ENCODE assay signal across 9 cellular contexts in the genomic region with DNA sequence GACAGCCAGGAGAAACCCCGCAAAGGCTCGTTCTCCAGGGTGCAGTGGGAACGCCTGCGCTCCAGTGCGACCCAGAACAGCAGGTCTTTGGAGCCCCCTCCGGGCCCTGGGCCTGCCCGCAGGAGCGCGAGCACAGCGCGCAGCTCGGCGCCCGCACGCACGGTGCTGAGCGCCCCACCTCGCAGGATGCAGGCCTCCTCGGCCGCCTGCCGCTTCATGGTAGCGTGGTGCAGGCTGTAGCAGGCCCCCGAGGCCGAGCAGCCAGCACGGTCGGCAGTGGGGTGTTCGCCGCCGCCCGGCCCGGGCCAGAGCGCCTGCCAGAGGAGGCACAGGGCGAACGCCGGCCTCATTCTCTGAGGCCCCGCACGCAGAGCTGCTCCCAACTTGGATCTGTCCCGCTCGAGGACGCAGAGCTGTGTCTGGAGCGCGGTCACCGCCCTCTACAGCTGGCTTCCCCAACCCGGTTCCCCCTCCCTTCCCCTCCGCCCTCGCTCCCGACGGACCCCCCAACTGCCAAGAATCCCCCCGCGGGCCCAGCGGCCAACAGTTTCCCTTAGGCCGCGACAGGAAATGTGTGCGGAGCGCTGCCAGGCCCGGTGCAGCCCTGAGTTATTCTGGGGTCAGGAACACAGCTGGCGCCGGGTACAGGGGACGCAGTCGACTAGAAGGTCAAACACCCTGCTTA. TPM values are rescaled to one million over a fixed set of nuclear protein-coding genes. Genes with fewer than 3 reads are reported as not detected.
A peak's percentile ranks its signal among the peaks of the same experiment; 100 is the strongest.
DNase-seq lines count a peak whose midpoint lies in the region; ATAC-seq and TF ChIP-seq lines count a peak whose summit lies in the region.
"Had no signal": no experiment of that assay in that cellular context is flagged by ENCODE, and none has a peak within 500 bp of the region (broad histone marks: within the 10 kb centered on the region; RNA-seq: fewer than 3 reads in every experiment).

A gene with protein sequence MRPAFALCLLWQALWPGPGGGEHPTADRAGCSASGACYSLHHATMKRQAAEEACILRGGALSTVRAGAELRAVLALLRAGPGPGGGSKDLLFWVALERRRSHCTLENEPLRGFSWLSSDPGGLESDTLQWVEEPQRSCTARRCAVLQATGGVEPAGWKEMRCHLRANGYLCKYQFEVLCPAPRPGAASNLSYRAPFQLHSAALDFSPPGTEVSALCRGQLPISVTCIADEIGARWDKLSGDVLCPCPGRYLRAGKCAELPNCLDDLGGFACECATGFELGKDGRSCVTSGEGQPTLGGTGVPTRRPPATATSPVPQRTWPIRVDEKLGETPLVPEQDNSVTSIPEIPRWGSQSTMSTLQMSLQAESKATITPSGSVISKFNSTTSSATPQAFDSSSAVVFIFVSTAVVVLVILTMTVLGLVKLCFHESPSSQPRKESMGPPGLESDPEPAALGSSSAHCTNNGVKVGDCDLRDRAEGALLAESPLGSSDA (minus strand): TSS at position 421 of the 685 bp plus-strand sequence. CDS start 71 bp downstream, at position 350.

- H3K4me2 ChIP-seq in OCI-LY7 (ENCODE audit: low read length), result no peak within 1 kb of the TSS

- no peaks in the 10 kb centered on the region for H3K4me1 ChIP-seq in OCI-LY7 (ENCODE audit: insufficient read depth, low read length, poor library complexity, severe bottlenecking)

- peak; percentile 67 for ATAC-seq in HG03354 (IDR thresholded peaks at IDR 0.05; ENCODE audit: poor library complexity, severe bottlenecking, unreplicated experiment)
- ATAC-seq in stimulated activated naive CD8-positive, alpha-beta T cell treated with anti-CD3 and anti-CD28 coated beads, Interleukin-15, Interleukin-2, amounts not matched to agents 100 U/mL and 50 U/mL, for 24 hours, result peak; percentile 78
- ATAC-seq: K562 had no signal

- H3K36me3 ChIP-seq in OCI-LY7 (ENCODE audit: insufficient read depth, low read length) (no peaks in the 10 kb centered on the region), MG63 (no peaks in the 10 kb centered on the region)

- H3K27ac ChIP-seq in layer of hippocampus (ENCODE audit: low read depth, low read length), result peak within 1 kb of the TSS; percentile 38
- no peak within 1 kb of the TSS for H3K27ac ChIP-seq in OCI-LY7 (ENCODE audit: low read depth, low read length, poor library complexity, severe bottlenecking)

- no peaks in the 10 kb centered on the region for H3K9me2 ChIP-seq in OCI-LY7 (ENCODE audit: insufficient read depth, low read length)

- POLR2A ChIA-PET in OCI-LY7 (lab: Charles Lee), result no interaction called here

- H3K27me3 ChIP-seq in layer of hippocampus (ENCODE audit: control insufficient read depth, insufficient read depth, low read length) (peaks cover 10% of the 10 kb centered on the region), MG63 (no peaks in the 10 kb centered on the region)

- DNase-seq in cardiac fibroblast (ENCODE audit: low read depth in 2 of 2) (no peak), foreskin melanocyte (no peak), OCI-LY7 (ENCODE audit: low spot score) (no peak), MG63 (no peak), dedifferentiated amniotic fluid mesenchymal stem cell (ENCODE audit: extremely low spot score) (no peak)
- DNase-seq in stimulated activated naive CD8-positive, alpha-beta T cell treated with anti-CD3 and anti-CD28 coated beads, Interleukin-15, Interleukin-2, amounts not matched to agents 100 U/mL and 50 U/mL, for 24 hours, result peak; percentile 15

- no peak within 1 kb of the TSS for H2AFZ ChIP-seq in OCI-LY7 (ENCODE audit: low read length)

- BruUV-seq in OCI-LY7 (replicated peaks; lab: Mats Ljungman, UMichigan), result no TSS peak

- CTCF ChIA-PET in OCI-LY7 (lab: Charles Lee; ENCODE audit: unreplicated experiment), result no interaction called here

- H3K4me3 ChIP-seq in cardiac fibroblast (replicated peaks in 1 of 2; ENCODE audit: low read depth in 2 of 2, low read length in 2 of 2) (peak within 1 kb of the TSS; percentile 47 to 56), OCI-LY7 (ENCODE audit: low read depth, low read length, poor library complexity, severe bottlenecking) (no peak within 1 kb of the TSS), MG63 (no peak within 1 kb of the TSS)
- H3K4me3 ChIP-seq: K562 had no signal

- 0 out of 2 replicates have a peak, but pooled peaks cover 3% of the 10 kb centered on the region for H3K9me3 ChIP-seq in OCI-LY7 (ENCODE audit: low read length)
- peaks cover 3% of the 10 kb centered on the region; the same call in 1 of the 2 replicates for H3K9me3 ChIP-seq in MG63

- no peaks in the 10 kb centered on the region for H4K20me1 ChIP-seq in OCI-LY7 (ENCODE audit: insufficient read depth, low read length)

- intact Hi-C loops in OCI-LY7 (cut with micrococcal nuclease; ENCODE audit: unreplicated experiment), result no loop called here

- no peaks in the 10 kb centered on the region for H3K79me2 ChIP-seq in OCI-LY7 (ENCODE audit: insufficient read depth, low read depth, low read length)

- TF ChIP-seq CTCF in cardiac fibroblast (IDR thresholded peaks at IDR 0.05; ENCODE audit: low read depth, low read length), result no peak
- no peak for TF ChIP-seq CTCF in OCI-LY7 (conservative IDR thresholded peaks at IDR 0.05; ENCODE audit: low read length)

RNA-seq across cellular contexts. Expression of the gene that starts here (rescaled TPM):
- not detected in 2 replicates for total RNA-seq in OCI-LY7 (2014; rRNA removed; shearing (Covaris generic))
- not detected in 2 replicates for total RNA-seq in OCI-LY7 (2022)
- total RNA-seq in MG63 (2014; rRNA removed; shearing (Covaris generic); ENCODE audit: low replicate concordance), result not detected in 2 replicates
- total RNA-seq: K562 had no signal

Comparison
In these comparisons a context has a peak if more than half of its experiments do, and no peak if none do; other contexts are left out.
1. H3K4me3 ChIP-seq: peak in cardiac fibroblast (2 of 2); none in OCI-LY7 (single experiment) and MG63 (single experiment).